Comparison of ENCODE assay signal across 16 cellular contexts in genomic region chr11:61854966-61855714, GRCh38. TPM values are rescaled to one million over a fixed set of nuclear protein-coding genes. Genes with fewer than 3 reads are reported as not detected.
DNase-seq lines count a peak whose midpoint lies in the region; ATAC-seq and TF ChIP-seq lines count a peak whose summit lies in the region.
"Had no signal": no experiment of that assay in that cellular context is flagged by ENCODE, and none has a peak within 500 bp of the region (broad histone marks: within the 10 kb centered on the region; RNA-seq: fewer than 3 reads in every experiment).

No MANE protein-coding gene starts in this region.

- no peak for ATAC-seq in natural killer cell treated with Interleukin-12 subunit alpha and Interleukin-12 subunit beta and Interleukin-15 and Interleukin-18, amount 100 ng/mL, for 72 hours
- ATAC-seq in HG03175 (IDR thresholded peaks at IDR 0.05; ENCODE audit: unreplicated experiment) (no peak), HG02798 (IDR thresholded peaks at IDR 0.05; ENCODE audit: poor library complexity, unreplicated experiment) (no peak)
- ATAC-seq in stimulated activated memory B cell treated with anti-CD40 and anti-IgM and Interleukin-4, amounts not matched to agents 10 μg/mL and 1 μg/mL and 100 μg/mL, for 72 hours = no peak
- ATAC-seq: HCT116, HepG2 had no signal

- no peak overlapping the region for H2BK120ac ChIP-seq in H9 (ENCODE audit: low read depth, low read length, poor library complexity, severe bottlenecking)

- TF ChIP-seq CTCF in H9 (conservative IDR thresholded peaks at IDR 0.05) (no peak), chondrocyte (IDR thresholded peaks at IDR 0.05) (no peak)

- H3K27me3 ChIP-seq in H9 (ENCODE audit: insufficient read depth, low read length) = no peaks in the 10 kb centered on the region

- H3K4me3 Mint-ChIP-seq in H9 = no peak overlapping the region
- H3K4me3 Mint-ChIP-seq in chondrocyte (ENCODE audit: unreplicated experiment) = no peak overlapping the region
- H3K4me3 Mint-ChIP-seq in natural killer cell treated with Interleukin-12 subunit alpha and Interleukin-12 subunit beta and Interleukin-15 and Interleukin-18, amount 100 ng/mL, for 72 hours = no peak overlapping the region
- no peak overlapping the region for H3K4me3 Mint-ChIP-seq in stimulated activated memory B cell treated with anti-CD40 and anti-IgM and Interleukin-4, amounts not matched to agents 10 μg/mL and 1 μg/mL and 100 μg/mL, for 72 hours
- H3K4me3 Mint-ChIP-seq: B cell; CD4-positive, alpha-beta T cell had no signal

- H2AK5ac ChIP-seq in H9 (ENCODE audit: insufficient read length, low read length) = no peak overlapping the region

- no peak overlapping the region for H3K9ac ChIP-seq in H9 (ENCODE audit: extremely low read depth, insufficient read length, low read length)

- H3K4me2 ChIP-seq in H9 (ENCODE audit: insufficient read depth, insufficient read length, low read length) = no peak overlapping the region

- no peak overlapping the region for H2AFZ ChIP-seq in H9 (ENCODE audit: low read length)

- no peaks in the 10 kb centered on the region for H4K20me1 ChIP-seq in H9 (ENCODE audit: control insufficient read depth, insufficient read depth, insufficient read length)

- peak overlapping the region; percentile 33 for H4K8ac ChIP-seq in H9 (replicated peaks; ENCODE audit: insufficient read length, low read depth, low read length)

- H3K56ac ChIP-seq in H9 (ENCODE audit: insufficient read length, low read depth, low read length) = no peak overlapping the region

- H3K27ac Mint-ChIP-seq in H9 (peak overlapping the region in 2 of 3 experiments; percentile 65 to 76; a peak in 1 of 7 replicates), chondrocyte (ENCODE audit: unreplicated experiment) (no peak overlapping the region)
- no peak overlapping the region for H3K27ac Mint-ChIP-seq in natural killer cell treated with Interleukin-12 subunit alpha and Interleukin-12 subunit beta and Interleukin-15 and Interleukin-18, amount 100 ng/mL, for 72 hours
- H3K27ac Mint-ChIP-seq in stimulated activated memory B cell treated with anti-CD40 and anti-IgM and Interleukin-4, amounts not matched to agents 10 μg/mL and 1 μg/mL and 100 μg/mL, for 72 hours = no peak overlapping the region
- H3K27ac Mint-ChIP-seq: B cell; CD4-positive, alpha-beta T cell had no signal

- H3K27me3 Mint-ChIP-seq in H9 (ENCODE audit: low read depth) = no peaks in the 10 kb centered on the region
- no peaks in the 10 kb centered on the region for H3K27me3 Mint-ChIP-seq in chondrocyte (ENCODE audit: low read depth)
- H3K27me3 Mint-ChIP-seq in natural killer cell treated with Interleukin-12 subunit alpha and Interleukin-12 subunit beta and Interleukin-15 and Interleukin-18, amount 100 ng/mL, for 72 hours = no peaks in the 10 kb centered on the region
- no peaks in the 10 kb centered on the region for H3K27me3 Mint-ChIP-seq in stimulated activated memory B cell treated with anti-CD40 and anti-IgM and Interleukin-4, amounts not matched to agents 10 μg/mL and 1 μg/mL and 100 μg/mL, for 72 hours
- H3K27me3 Mint-ChIP-seq: B cell; CD4-positive, alpha-beta T cell had no signal

- no peak overlapping the region for H2BK20ac ChIP-seq in H9 (ENCODE audit: low read depth, low read length, poor library complexity, severe bottlenecking)

- H3K9me3 Mint-ChIP-seq in H9 (no peaks in the 10 kb centered on the region; a peak in 1 of 5 replicates), chondrocyte (ENCODE audit: low read depth) (no peaks in the 10 kb centered on the region)
- no peaks in the 10 kb centered on the region for H3K9me3 Mint-ChIP-seq in natural killer cell treated with Interleukin-12 subunit alpha and Interleukin-12 subunit beta and Interleukin-15 and Interleukin-18, amount 100 ng/mL, for 72 hours
- H3K9me3 Mint-ChIP-seq in stimulated activated memory B cell treated with anti-CD40 and anti-IgM and Interleukin-4, amounts not matched to agents 10 μg/mL and 1 μg/mL and 100 μg/mL, for 72 hours = no peaks in the 10 kb centered on the region
- H3K9me3 Mint-ChIP-seq: CD4-positive, alpha-beta T cell had no signal

- H3K23ac ChIP-seq in H9 (ENCODE audit: insufficient read length, low read depth, low read length) = no peak overlapping the region

- no peaks in the 10 kb centered on the region for H3K79me2 ChIP-seq in H9 (ENCODE audit: insufficient read depth, low read length)

- H3K4me1 Mint-ChIP-seq in H9 = no peaks in the 10 kb centered on the region
- no peaks in the 10 kb centered on the region for H3K4me1 Mint-ChIP-seq in chondrocyte (ENCODE audit: low read depth)
- no peaks in the 10 kb centered on the region for H3K4me1 Mint-ChIP-seq in natural killer cell treated with Interleukin-12 subunit alpha and Interleukin-12 subunit beta and Interleukin-15 and Interleukin-18, amount 100 ng/mL, for 72 hours (ENCODE audit: low read depth in 2 of 2)
- H3K4me1 Mint-ChIP-seq in stimulated activated memory B cell treated with anti-CD40 and anti-IgM and Interleukin-4, amounts not matched to agents 10 μg/mL and 1 μg/mL and 100 μg/mL, for 72 hours = no peaks in the 10 kb centered on the region
- H3K4me1 Mint-ChIP-seq: B cell had no signal

- no peaks in the 10 kb centered on the region for H3K79me1 ChIP-seq in H9 (ENCODE audit: insufficient read depth, low read depth, low read length, poor library complexity, severe bottlenecking)

- no peak overlapping the region for H2BK15ac ChIP-seq in H9 (ENCODE audit: low read depth, low read length)

- H3K23me2 ChIP-seq in H9 (ENCODE audit: insufficient read length, low read depth, low read length, poor library complexity, severe bottlenecking) = no peaks in the 10 kb centered on the region

- no peak overlapping the region for H3K4ac ChIP-seq in H9 (ENCODE audit: low read depth, low read length)

- no CpG with 5 or more reads among the region's 14 CpGs for WGBS in H9 (ENCODE audit: extremely low coverage, insufficient read length, low lambda C conversion rate)

- H4K91ac ChIP-seq in H9 (ENCODE audit: insufficient read length, low read depth, low read length) = no peak overlapping the region

- H3K18ac ChIP-seq in H9 (ENCODE audit: insufficient read length, low read depth, low read length) = no peak overlapping the region

- H3K27ac ChIP-seq in H9 (ENCODE audit: insufficient read length, low read depth, low read length) = no peak overlapping the region
- H3K27ac ChIP-seq in substantia nigra (ENCODE audit: low read depth, low read length, poor library complexity, severe bottlenecking) = peak overlapping the region; percentile 30

- H3K14ac ChIP-seq in H9 (ENCODE audit: insufficient read depth, low read length) = no peak overlapping the region; the same call in 1 of the 2 replicates

- DNase-seq in H9 (no peak), chondrocyte (ENCODE audit: low spot score) (peak; percentile 89), substantia nigra (lab: John Stamatoyannopoulos, UW) (peak in 16 of 49 donors; percentile 7 to 81 (median 36)), DMS 273 treated with DMSO at 0.1 percent for 48 hours (lab: John Stamatoyannopoulos, UW) (no peak)
- peak; percentile 51 for DNase-seq in natural killer cell treated with Interleukin-12 subunit alpha and Interleukin-12 subunit beta and Interleukin-15 and Interleukin-18, amount 100 ng/mL, for 72 hours (ENCODE audit: low spot score)
- DNase-seq: CD4-positive, alpha-beta T cell; KG1; NCI-H1436; NCI-H2029; NCI-H524 had no signal

- H2BK12ac ChIP-seq in H9 (ENCODE audit: insufficient read length, low read depth, low read length) = no peak overlapping the region

- no peak overlapping the region for H3T11ph ChIP-seq in H9 (ENCODE audit: low read length)

- H3K4me1 ChIP-seq in H9 (ENCODE audit: insufficient read depth, low read length) = no peaks in the 10 kb centered on the region

- H3K9me3 ChIP-seq in H9 (ENCODE audit: control insufficient read depth, low read depth, low read length) = no peaks in the 10 kb centered on the region

- peaks cover 55 to 81% (median 71%) of the 10 kb centered on the region in 3 experiments for H3K36me3 Mint-ChIP-seq in H9 (ENCODE audit: insufficient read depth in 1 of 3, low read depth in 3 of 3)
- peaks cover 32% of the 10 kb centered on the region for H3K36me3 Mint-ChIP-seq in chondrocyte (ENCODE audit: low read depth)
- H3K36me3 Mint-ChIP-seq in natural killer cell treated with Interleukin-12 subunit alpha and Interleukin-12 subunit beta and Interleukin-15 and Interleukin-18, amount 100 ng/mL, for 72 hours = no peaks in the 10 kb centered on the region
- peaks cover 42% of the 10 kb centered on the region for H3K36me3 Mint-ChIP-seq in stimulated activated memory B cell treated with anti-CD40 and anti-IgM and Interleukin-4, amounts not matched to agents 10 μg/mL and 1 μg/mL and 100 μg/mL, for 72 hours

- no peak overlapping the region for H4K5ac ChIP-seq in H9 (ENCODE audit: insufficient read length, low read depth, low read length)

- no peak overlapping the region for H2BK5ac ChIP-seq in H9 (ENCODE audit: insufficient read length, low read length)

RNA-seq across cellular contexts. Expression of gene FADS2, which starts 27.0 kb away (rescaled TPM):
- total RNA-seq in H9 (2021) = 316 and 322 TPM in 2 replicates
- 202 to 315 TPM (median 297 TPM) in 3 replicates for total RNA-seq in chondrocyte
- total RNA-seq in natural killer cell treated with Interleukin-12 subunit alpha and Interleukin-12 subunit beta and Interleukin-15 and Interleukin-18, amount 100 ng/mL, for 72 hours = 10 to 100 TPM; 69.1 to 90.1 TPM

RNA-seq across cellular contexts. Expression of gene FADS3, which starts 36.2 kb away (rescaled TPM):
- total RNA-seq in H9 (2021) = 34.9 and 36.7 TPM in 2 replicates
- total RNA-seq in chondrocyte = 206 to 263 TPM (median 255 TPM) in 3 replicates
- total RNA-seq in natural killer cell treated with Interleukin-12 subunit alpha and Interleukin-12 subunit beta and Interleukin-15 and Interleukin-18, amount 100 ng/mL, for 72 hours = 10 to 100 TPM; 13.2 to 14.0 TPM

RNA-seq across cellular contexts. Expression of gene FADS1, which starts 38.3 kb away (rescaled TPM):
- 125 and 126 TPM in 2 replicates for total RNA-seq in H9 (2021)
- 72.6 to 95.5 TPM (median 74.6 TPM) in 3 replicates for total RNA-seq in chondrocyte
- total RNA-seq in natural killer cell treated with Interleukin-12 subunit alpha and Interleukin-12 subunit beta and Interleukin-15 and Interleukin-18, amount 100 ng/mL, for 72 hours = 10 to 100 TPM; 50.4 to 56.5 TPM

Comparison
In these comparisons a context has a peak if more than half of its experiments do, and no peak if none do; other contexts are left out.
1. DNase-seq: peak in chondrocyte (single experiment) and natural killer cell treated with Interleukin-12 subunit alpha and Interleukin-12 subunit beta and Interleukin-15 and Interleukin-18, amount 100 ng/mL, for 72 hours (single experiment); none in H9 (single experiment) and DMS 273 treated with DMSO at 0.1 percent for 48 hours (single experiment).
2. H3K27ac Mint-ChIP-seq: peak in H9 (2 of 3); none in chondrocyte (single experiment), natural killer cell treated with Interleukin-12 subunit alpha and Interleukin-12 subunit beta and Interleukin-15 and Interleukin-18, amount 100 ng/mL, for 72 hours (0 of 2) and stimulated activated memory B cell treated with anti-CD40 and anti-IgM and Interleukin-4, amounts not matched to agents 10 μg/mL and 1 μg/mL and 100 μg/mL, for 72 hours (single experiment).